In genomic region chr2:183607995-183608394, GRCh38 we compare ENCODE assay signal across 29 cellular contexts.
"Had no signal": no experiment of that assay in that cellular context is flagged by ENCODE, and none has a peak within 500 bp of the region (broad histone marks: within the 10 kb centered on the region; RNA-seq: fewer than 3 reads in every experiment).

No MANE protein-coding gene starts in this region.

- H3K9me3 Mint-ChIP-seq: stimulated activated memory B cell treated with anti-CD40 and anti-IgM and Interleukin-4, amounts not matched to agents 10 μg/mL and 1 μg/mL and 100 μg/mL, for 72 hours; type B pancreatic cell had no signal

- FAIRE-seq: urothelium cell line had no signal

- H3K36me3 ChIP-seq: stomach, suprapubic skin, thoracic aorta, thyroid gland, tibial artery, tibial nerve, transverse colon, upper lobe of left lung, upper lobe of right lung, uterus, vagina had no signal

- H3K4me1 Mint-ChIP-seq: stimulated activated effector memory CD8-positive, alpha-beta T cell treated with anti-CD3 and anti-CD28 coated beads, Interleukin-12 subunit alpha, Interleukin-12 subunit beta, amount 100 ng/mL, for 72 hours; stimulated activated memory B cell treated with anti-CD40 and anti-IgM and Interleukin-4, amounts not matched to agents 10 μg/mL and 1 μg/mL and 100 μg/mL, for 72 hours; stimulated activated naive B cell treated with anti-CD40 and anti-IgM and Interleukin-4, amounts not matched to agents 10 μg/mL and 1 μg/mL and 100 μg/mL, for 72 hours; stimulated activated naive CD8-positive, alpha-beta T cell treated with anti-CD3 and anti-CD28 coated beads, Interleukin-15, amount 100 ng/mL, for 72 hours had no signal

- H3K27me3 Mint-ChIP-seq: stimulated activated memory B cell treated with anti-CD40 and anti-IgM and Interleukin-4, amounts not matched to agents 10 μg/mL and 1 μg/mL and 100 μg/mL, for 72 hours; stimulated activated naive B cell treated with anti-CD40 and anti-IgM and Interleukin-4, amounts not matched to agents 10 μg/mL and 1 μg/mL and 100 μg/mL, for 72 hours; stimulated activated naive CD8-positive, alpha-beta T cell treated with anti-CD3 and anti-CD28 coated beads, Interleukin-15, amount 100 ng/mL, for 72 hours; stimulated activated naive CD8-positive, alpha-beta T cell treated with anti-CD3 and anti-CD28 coated beads, Interleukin-15, Interleukin-2, amounts not matched to agents 100 ng/mL and 50 ng/mL, for 24 hours; type B pancreatic cell had no signal

- H3K36me3 Mint-ChIP-seq: stimulated activated effector memory CD8-positive, alpha-beta T cell treated with anti-CD3 and anti-CD28 coated beads, Interleukin-12 subunit alpha, Interleukin-12 subunit beta, amount 100 ng/mL, for 72 hours; stimulated activated memory B cell treated with anti-CD40 and anti-IgM and Interleukin-4, amounts not matched to agents 10 μg/mL and 1 μg/mL and 100 μg/mL, for 72 hours; stimulated activated naive B cell treated with anti-CD40 and anti-IgM and Interleukin-4, amounts not matched to agents 10 μg/mL and 1 μg/mL and 100 μg/mL, for 72 hours; type B pancreatic cell had no signal

- H3K27ac Mint-ChIP-seq: stimulated activated effector memory CD8-positive, alpha-beta T cell treated with anti-CD3 and anti-CD28 coated beads, Interleukin-12 subunit alpha, Interleukin-12 subunit beta, amount 100 ng/mL, for 72 hours; stimulated activated memory B cell treated with anti-CD40 and anti-IgM and Interleukin-4, amounts not matched to agents 10 μg/mL and 1 μg/mL and 100 μg/mL, for 72 hours; stimulated activated naive B cell treated with anti-CD40 and anti-IgM and Interleukin-4, amounts not matched to agents 10 μg/mL and 1 μg/mL and 100 μg/mL, for 72 hours; stimulated activated naive CD8-positive, alpha-beta T cell treated with anti-CD3 and anti-CD28 coated beads, Interleukin-15, amount 100 ng/mL, for 72 hours; stimulated activated naive CD8-positive, alpha-beta T cell treated with anti-CD3 and anti-CD28 coated beads, Interleukin-15, Interleukin-2, amounts not matched to agents 100 ng/mL and 50 ng/mL, for 24 hours; type B pancreatic cell had no signal

- DNase-seq: stimulated activated CD4-positive, alpha-beta T cell treated with anti-CD3 and anti-CD28 coated beads, Interleukin-2, amount 100 ng/mL, for 48 hours; stimulated activated CD4-positive, alpha-beta T cell treated with anti-CD3 and anti-CD28 coated beads, Interleukin-4, amount 100 ng/mL, for 1 hour; stimulated activated CD4-positive, alpha-beta T cell treated with anti-CD3 and anti-CD28 coated beads, Interleukin-4, amount 100 ng/mL, for 24 hours; stimulated activated CD4-positive, alpha-beta T cell treated with anti-CD3 and anti-CD28 coated beads, Interleukin-4, amount 100 ng/mL, for 4 hours; stimulated activated CD8-positive, alpha-beta memory T cell treated with anti-CD3 and anti-CD28 coated beads, Interleukin-4, amount 100 ng/mL, for 48 hours; stimulated activated naive B cell treated with anti-CD40 and anti-IgM and Interleukin-4, amounts not matched to agents 10 μg/mL and 1 μg/mL and 100 μg/mL, for 72 hours; stimulated activated naive CD4-positive, alpha-beta T cell; stimulated activated naive CD4-positive, alpha-beta T cell treated with Interleukin-2 at 50 U/mL for 16 hours; stimulated activated naive CD8-positive, alpha-beta T cell treated with anti-CD3 and anti-CD28 coated beads, Interleukin-15, amount 100 ng/mL, for 72 hours; stimulated activated naive CD8-positive, alpha-beta T cell treated with anti-CD3 and anti-CD28 coated beads, Interleukin-15, Interleukin-2, amounts not matched to agents 100 U/mL and 50 U/mL, for 24 hours; stomach; substantia nigra; testis; thyroid gland; tibial artery; transverse colon; trophoblast cell; upper lobe of right lung; uterus had no signal

- H3K9me3 ChIP-seq: stomach, suprapubic skin, testis, thoracic aorta, thyroid gland, tibial artery, tibial nerve, transverse colon, upper lobe of left lung, upper lobe of right lung, uterus, vagina had no signal

- H3K27ac ChIP-seq: stomach, suprapubic skin, testis, thoracic aorta, thyroid gland, tibial artery, tibial nerve, transverse colon, upper lobe of left lung, upper lobe of right lung, uterus, vagina had no signal

- H3K4me3 ChIP-seq: stomach, suprapubic skin, testis, thoracic aorta, thyroid gland, tibial artery, tibial nerve, transverse colon, upper lobe of left lung, upper lobe of right lung, uterus, vagina had no signal

- H3K27me3 ChIP-seq: stomach, suprapubic skin, testis, thyroid gland, tibial artery, tibial nerve, transverse colon, upper lobe of left lung, upper lobe of right lung, uterus, vagina had no signal

- H3K4me1 ChIP-seq: stomach, suprapubic skin, thyroid gland, tibial artery, tibial nerve, transverse colon, upper lobe of left lung, upper lobe of right lung, uterus, vagina had no signal

- H3K4me3 Mint-ChIP-seq: stimulated activated effector memory CD8-positive, alpha-beta T cell treated with anti-CD3 and anti-CD28 coated beads, Interleukin-12 subunit alpha, Interleukin-12 subunit beta, amount 100 ng/mL, for 72 hours; stimulated activated memory B cell treated with anti-CD40 and anti-IgM and Interleukin-4, amounts not matched to agents 10 μg/mL and 1 μg/mL and 100 μg/mL, for 72 hours; stimulated activated naive B cell treated with anti-CD40 and anti-IgM and Interleukin-4, amounts not matched to agents 10 μg/mL and 1 μg/mL and 100 μg/mL, for 72 hours; stimulated activated naive CD8-positive, alpha-beta T cell treated with anti-CD3 and anti-CD28 coated beads, Interleukin-15, amount 100 ng/mL, for 72 hours; stimulated activated naive CD8-positive, alpha-beta T cell treated with anti-CD3 and anti-CD28 coated beads, Interleukin-15, Interleukin-2, amounts not matched to agents 100 ng/mL and 50 ng/mL, for 24 hours; type B pancreatic cell had no signal
